ENCODE assay signal across 1 cellular context in the genomic region with DNA sequence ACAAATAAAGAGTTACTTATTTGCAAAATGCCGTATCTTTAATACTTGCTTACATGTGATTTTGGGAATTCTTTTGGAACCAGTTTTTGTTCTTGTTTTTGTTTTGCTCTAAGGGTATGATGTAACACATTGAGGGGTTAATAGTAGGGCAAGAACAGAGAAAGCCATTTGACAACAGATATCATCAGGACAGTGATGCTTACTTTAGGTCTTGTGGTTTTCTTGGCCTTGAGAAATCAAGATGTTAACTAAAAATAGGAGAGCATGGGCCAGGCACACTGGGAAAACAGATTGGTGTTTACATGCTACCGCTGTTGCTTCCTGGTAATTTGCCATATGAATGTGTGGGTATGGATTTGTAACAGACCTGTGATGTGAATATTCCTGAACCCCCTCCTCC.
A peak's percentile ranks its signal among the peaks of the same experiment; 100 is the strongest.
TF ChIP-seq lines count a peak whose summit lies in the region.

No MANE protein-coding gene starts in this region.

TF ChIP-seq in K562, 482 proteins besides CTCF, POLR2A, EP300 and RAD21 (continued from another document and continues in another):
- TF ChIP-seq MGA (IDR thresholded peaks at IDR 0.05) (no peak), SMARCB1 (IDR thresholded peaks at IDR 0.05; ENCODE audit: insufficient read length, low read depth) (no peak), ELF4 (CRISPR knock-in tag; IDR thresholded peaks at IDR 0.05) (no peak), TRIM28 (IDR thresholded peaks at IDR 0.05) (no peak), NFE2L1 (tag; IDR thresholded peaks at IDR 0.05; ENCODE audit: borderline replicate concordance, low read depth) (no peak), RUNX1 (IDR thresholded peaks at IDR 0.05; ENCODE audit: low read depth) (no peak), ZNF830 (CRISPR knock-in tag; IDR thresholded peaks at IDR 0.05) (no peak), BHLHE40 (IDR thresholded peaks at IDR 0.05; ENCODE audit: low read length) (peak; percentile 34), RBM25 (IDR thresholded peaks at IDR 0.05; ENCODE audit: low read depth, low read length, severe bottlenecking) (peak; percentile 38), FOXJ2 (tag; IDR thresholded peaks at IDR 0.05) (peak; percentile 92; the same call in 1 of the 2 replicates), KAT2B (IDR thresholded peaks at IDR 0.05; ENCODE audit: low read depth, low read length) (no peak), SMARCC2 (IDR thresholded peaks at IDR 0.05; ENCODE audit: low read depth) (peak; percentile 38; the same call in 1 of the 2 replicates), ZNF561 (CRISPR knock-in tag; conservative IDR thresholded peaks at IDR 0.05) (no peak), ZNF23 (CRISPR knock-in tag; IDR thresholded peaks at IDR 0.05) (no peak), C11orf30 (IDR thresholded peaks at IDR 0.05; ENCODE audit: low read depth) (no peak), CBX2 (IDR thresholded peaks at IDR 0.05; ENCODE audit: insufficient read depth, low read length, poor library complexity, severe bottlenecking) (no peak), CEBPB (tag; IDR thresholded peaks at IDR 0.05) (peak; percentile 93), GATA2 (CRISPR knock-in tag; IDR thresholded peaks at IDR 0.05) (peak; percentile 47; the same call in 1 of the 2 replicates), ATF4 (CRISPR knock-in tag; IDR thresholded peaks at IDR 0.05) (peak; percentile 74), GMEB1 (CRISPR knock-in tag; IDR thresholded peaks at IDR 0.05) (no peak), ZFX (CRISPR knock-in tag; IDR thresholded peaks at IDR 0.05) (no peak), ZNF212 (CRISPR knock-in tag; IDR thresholded peaks at IDR 0.05) (no peak)
- TF ChIP-seq, protein P1, sequence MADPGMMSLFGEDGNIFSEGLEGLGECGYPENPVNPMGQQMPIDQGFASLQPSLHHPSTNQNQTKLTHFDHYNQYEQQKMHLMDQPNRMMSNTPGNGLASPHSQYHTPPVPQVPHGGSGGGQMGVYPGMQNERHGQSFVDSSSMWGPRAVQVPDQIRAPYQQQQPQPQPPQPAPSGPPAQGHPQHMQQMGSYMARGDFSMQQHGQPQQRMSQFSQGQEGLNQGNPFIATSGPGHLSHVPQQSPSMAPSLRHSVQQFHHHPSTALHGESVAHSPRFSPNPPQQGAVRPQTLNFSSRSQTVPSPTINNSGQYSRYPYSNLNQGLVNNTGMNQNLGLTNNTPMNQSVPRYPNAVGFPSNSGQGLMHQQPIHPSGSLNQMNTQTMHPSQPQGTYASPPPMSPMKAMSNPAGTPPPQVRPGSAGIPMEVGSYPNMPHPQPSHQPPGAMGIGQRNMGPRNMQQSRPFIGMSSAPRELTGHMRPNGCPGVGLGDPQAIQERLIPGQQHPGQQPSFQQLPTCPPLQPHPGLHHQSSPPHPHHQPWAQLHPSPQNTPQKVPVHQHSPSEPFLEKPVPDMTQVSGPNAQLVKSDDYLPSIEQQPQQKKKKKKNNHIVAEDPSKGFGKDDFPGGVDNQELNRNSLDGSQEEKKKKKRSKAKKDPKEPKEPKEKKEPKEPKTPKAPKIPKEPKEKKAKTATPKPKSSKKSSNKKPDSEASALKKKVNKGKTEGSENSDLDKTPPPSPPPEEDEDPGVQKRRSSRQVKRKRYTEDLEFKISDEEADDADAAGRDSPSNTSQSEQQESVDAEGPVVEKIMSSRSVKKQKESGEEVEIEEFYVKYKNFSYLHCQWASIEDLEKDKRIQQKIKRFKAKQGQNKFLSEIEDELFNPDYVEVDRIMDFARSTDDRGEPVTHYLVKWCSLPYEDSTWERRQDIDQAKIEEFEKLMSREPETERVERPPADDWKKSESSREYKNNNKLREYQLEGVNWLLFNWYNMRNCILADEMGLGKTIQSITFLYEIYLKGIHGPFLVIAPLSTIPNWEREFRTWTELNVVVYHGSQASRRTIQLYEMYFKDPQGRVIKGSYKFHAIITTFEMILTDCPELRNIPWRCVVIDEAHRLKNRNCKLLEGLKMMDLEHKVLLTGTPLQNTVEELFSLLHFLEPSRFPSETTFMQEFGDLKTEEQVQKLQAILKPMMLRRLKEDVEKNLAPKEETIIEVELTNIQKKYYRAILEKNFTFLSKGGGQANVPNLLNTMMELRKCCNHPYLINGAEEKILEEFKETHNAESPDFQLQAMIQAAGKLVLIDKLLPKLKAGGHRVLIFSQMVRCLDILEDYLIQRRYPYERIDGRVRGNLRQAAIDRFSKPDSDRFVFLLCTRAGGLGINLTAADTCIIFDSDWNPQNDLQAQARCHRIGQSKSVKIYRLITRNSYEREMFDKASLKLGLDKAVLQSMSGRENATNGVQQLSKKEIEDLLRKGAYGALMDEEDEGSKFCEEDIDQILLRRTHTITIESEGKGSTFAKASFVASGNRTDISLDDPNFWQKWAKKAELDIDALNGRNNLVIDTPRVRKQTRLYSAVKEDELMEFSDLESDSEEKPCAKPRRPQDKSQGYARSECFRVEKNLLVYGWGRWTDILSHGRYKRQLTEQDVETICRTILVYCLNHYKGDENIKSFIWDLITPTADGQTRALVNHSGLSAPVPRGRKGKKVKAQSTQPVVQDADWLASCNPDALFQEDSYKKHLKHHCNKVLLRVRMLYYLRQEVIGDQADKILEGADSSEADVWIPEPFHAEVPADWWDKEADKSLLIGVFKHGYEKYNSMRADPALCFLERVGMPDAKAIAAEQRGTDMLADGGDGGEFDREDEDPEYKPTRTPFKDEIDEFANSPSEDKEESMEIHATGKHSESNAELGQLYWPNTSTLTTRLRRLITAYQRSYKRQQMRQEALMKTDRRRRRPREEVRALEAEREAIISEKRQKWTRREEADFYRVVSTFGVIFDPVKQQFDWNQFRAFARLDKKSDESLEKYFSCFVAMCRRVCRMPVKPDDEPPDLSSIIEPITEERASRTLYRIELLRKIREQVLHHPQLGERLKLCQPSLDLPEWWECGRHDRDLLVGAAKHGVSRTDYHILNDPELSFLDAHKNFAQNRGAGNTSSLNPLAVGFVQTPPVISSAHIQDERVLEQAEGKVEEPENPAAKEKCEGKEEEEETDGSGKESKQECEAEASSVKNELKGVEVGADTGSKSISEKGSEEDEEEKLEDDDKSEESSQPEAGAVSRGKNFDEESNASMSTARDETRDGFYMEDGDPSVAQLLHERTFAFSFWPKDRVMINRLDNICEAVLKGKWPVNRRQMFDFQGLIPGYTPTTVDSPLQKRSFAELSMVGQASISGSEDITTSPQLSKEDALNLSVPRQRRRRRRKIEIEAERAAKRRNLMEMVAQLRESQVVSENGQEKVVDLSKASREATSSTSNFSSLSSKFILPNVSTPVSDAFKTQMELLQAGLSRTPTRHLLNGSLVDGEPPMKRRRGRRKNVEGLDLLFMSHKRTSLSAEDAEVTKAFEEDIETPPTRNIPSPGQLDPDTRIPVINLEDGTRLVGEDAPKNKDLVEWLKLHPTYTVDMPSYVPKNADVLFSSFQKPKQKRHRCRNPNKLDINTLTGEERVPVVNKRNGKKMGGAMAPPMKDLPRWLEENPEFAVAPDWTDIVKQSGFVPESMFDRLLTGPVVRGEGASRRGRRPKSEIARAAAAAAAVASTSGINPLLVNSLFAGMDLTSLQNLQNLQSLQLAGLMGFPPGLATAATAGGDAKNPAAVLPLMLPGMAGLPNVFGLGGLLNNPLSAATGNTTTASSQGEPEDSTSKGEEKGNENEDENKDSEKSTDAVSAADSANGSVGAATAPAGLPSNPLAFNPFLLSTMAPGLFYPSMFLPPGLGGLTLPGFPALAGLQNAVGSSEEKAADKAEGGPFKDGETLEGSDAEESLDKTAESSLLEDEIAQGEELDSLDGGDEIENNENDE (IDR thresholded peaks at IDR 0.05; ENCODE audit: low read depth, low read length), result no peak
- TF ChIP-seq, protein P2, sequence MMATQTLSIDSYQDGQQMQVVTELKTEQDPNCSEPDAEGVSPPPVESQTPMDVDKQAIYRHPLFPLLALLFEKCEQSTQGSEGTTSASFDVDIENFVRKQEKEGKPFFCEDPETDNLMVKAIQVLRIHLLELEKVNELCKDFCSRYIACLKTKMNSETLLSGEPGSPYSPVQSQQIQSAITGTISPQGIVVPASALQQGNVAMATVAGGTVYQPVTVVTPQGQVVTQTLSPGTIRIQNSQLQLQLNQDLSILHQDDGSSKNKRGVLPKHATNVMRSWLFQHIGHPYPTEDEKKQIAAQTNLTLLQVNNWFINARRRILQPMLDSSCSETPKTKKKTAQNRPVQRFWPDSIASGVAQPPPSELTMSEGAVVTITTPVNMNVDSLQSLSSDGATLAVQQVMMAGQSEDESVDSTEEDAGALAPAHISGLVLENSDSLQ (IDR thresholded peaks at IDR 0.05), result peak; percentile 14; the same call in 1 of the 2 replicates
